ENCODE assay signal across 24 cellular contexts in genomic region chr19:24053601-24054000, GRCh38. TPM values are rescaled to one million over a fixed set of nuclear protein-coding genes. Genes with fewer than 3 reads are reported as not detected.
DNase-seq lines count a peak whose midpoint lies in the region; ATAC-seq, FAIRE-seq and TF ChIP-seq lines count a peak whose summit lies in the region.
"Had no signal": no experiment of that assay in that cellular context is flagged by ENCODE, and none has a peak within 500 bp of the region (broad histone marks: within the 10 kb centered on the region; RNA-seq: fewer than 3 reads in every experiment).

No MANE protein-coding gene starts in this region.

- H2AFZ ChIP-seq in astrocyte (ENCODE audit: low read depth, low read length) (no peak overlapping the region), mesenchymal stem cell (ENCODE audit: low read depth, low read length) (no peak overlapping the region)
- H2AFZ ChIP-seq: GM23338 had no signal

- CTCF ChIA-PET in A549 (lab: Yijun Ruan, JAX) = no interaction called here
- CTCF ChIA-PET in AG04450 (lab: Charles Lee) = no interaction called here

- WGBS in A549 (ENCODE audit: missing lambda C conversion rate) = 87% methylated on average over 4 of the region's 4 CpGs
- WGBS in mesenchymal stem cell = 94% methylated on average over 4 of the region's 4 CpGs

- DNase-seq in A549 (ENCODE audit: low read depth in 1 of 2, low spot score in 1 of 2) (no peak), AG04450 (ENCODE audit: low read depth, low spot score) (no peak), astrocyte (ENCODE audit: low read depth) (no peak), mesenchymal stem cell (no peak), GOT3 (lab: John Stamatoyannopoulos, UW) (no peak)
- DNase-seq: amygdala; BE2C; Caco-2; central memory CD4-positive, alpha-beta T cell; DND-41; dorsolateral prefrontal cortex; naive thymus-derived CD4-positive, alpha-beta T cell; OCI-M1; posterior cingulate gyrus; SJCRH30; stimulated activated naive B cell treated with anti-CD40 and anti-IgM and Interleukin-4, amounts not matched to agents 10 μg/mL and 1 μg/mL and 100 μg/mL, for 72 hours; thyroid gland had no signal

- H3K27ac Mint-ChIP-seq in astrocyte (ENCODE audit: unreplicated experiment) = no peak overlapping the region
- H3K27ac Mint-ChIP-seq: GM23338, memory B cell, WTC11 had no signal

- peaks cover 49% of the 10 kb centered on the region for H3K36me3 ChIP-seq in astrocyte (ENCODE audit: insufficient read depth, low read length)
- peaks cover 61 to 79% of the 10 kb centered on the region in 2 experiments for H3K36me3 ChIP-seq in mesenchymal stem cell (ENCODE audit: control insufficient read depth in 1 of 2, insufficient read depth in 2 of 2, low read depth in 1 of 2, low read length in 2 of 2)

- H2AK5ac ChIP-seq in mesenchymal stem cell (ENCODE audit: low read length, severe bottlenecking) = no peak overlapping the region

- no peaks in the 10 kb centered on the region for H3K9me3 Mint-ChIP-seq in astrocyte (ENCODE audit: unreplicated experiment)
- H3K9me3 Mint-ChIP-seq: GM23338, memory B cell, WTC11 had no signal

- no peak overlapping the region for H3K18ac ChIP-seq in mesenchymal stem cell (ENCODE audit: low read depth in 1 of 2, low read length in 2 of 2)

- POLR2A ChIA-PET in A549 (lab: Yijun Ruan, JAX) (interaction anchor here (1.3 kb wide), 1 partner anchor 20 kb away, joined by 7 read pairs; no protein-coding TSS in a partner anchor), AG04450 (lab: Yijun Ruan, JAX) (no interaction called here)

- TF ChIP-seq RAD21 in A549 (conservative IDR thresholded peaks at IDR 0.05 in 1 of 2, IDR thresholded peaks at IDR 0.05 in 1 of 2) = no peak

- H3K4me2 ChIP-seq in A549 = peak overlapping the region; percentile 51
- peak overlapping the region; percentile 58 for H3K4me2 ChIP-seq in astrocyte (ENCODE audit: low read length)
- H3K4me2 ChIP-seq in mesenchymal stem cell (ENCODE audit: low read length, poor library complexity, severe bottlenecking) = no peak overlapping the region
- H3K4me2 ChIP-seq: GM23338 had no signal

- H4K91ac ChIP-seq in mesenchymal stem cell (ENCODE audit: low read length) = no peak overlapping the region

- no peak for TF ChIP-seq CTCF in A549 (IDR thresholded peaks at IDR 0.05)
- no peak for TF ChIP-seq CTCF in AG04450 (IDR thresholded peaks at IDR 0.05; ENCODE audit: low read depth, low read length)
- no peak for TF ChIP-seq CTCF in astrocyte (IDR thresholded peaks at IDR 0.05; ENCODE audit: insufficient read depth, low read depth, low read length)

- no peak overlapping the region for H2BK120ac ChIP-seq in mesenchymal stem cell (ENCODE audit: low read depth, low read length)

- no peak overlapping the region for H4K8ac ChIP-seq in mesenchymal stem cell (ENCODE audit: low read length)

- H3K27ac ChIP-seq in A549 = peak overlapping the region in 1 of 2 experiments; percentile 54; a peak in 3 of 6 replicates
- H3K27ac ChIP-seq in AG04450 (ENCODE audit: low read depth, low read length) = peak overlapping the region; percentile 65
- H3K27ac ChIP-seq in astrocyte (ENCODE audit: low read depth, low read length) = peak overlapping the region; percentile 51
- H3K27ac ChIP-seq in mesenchymal stem cell (ENCODE audit: low read length, poor library complexity, severe bottlenecking) = peak overlapping the region; percentile 6
- H3K27ac ChIP-seq: gastroesophageal sphincter, SJCRH30, thyroid gland had no signal

- no peaks in the 10 kb centered on the region for H3K27me3 ChIP-seq in AG04450 (ENCODE audit: control insufficient read depth, insufficient read depth, low read length)
- H3K27me3 ChIP-seq in astrocyte (ENCODE audit: insufficient read depth, low read length) = no peaks in the 10 kb centered on the region
- H3K27me3 ChIP-seq in mesenchymal stem cell (ENCODE audit: control insufficient read depth in 1 of 2, insufficient read depth in 1 of 2, low read length in 2 of 2) = no peaks in the 10 kb centered on the region
- H3K27me3 ChIP-seq: BE2C, dorsolateral prefrontal cortex, gastroesophageal sphincter, SJCRH30, thyroid gland had no signal

- H4K20me1 ChIP-seq in astrocyte (ENCODE audit: insufficient read depth, low read length) = peaks cover 41% of the 10 kb centered on the region

- FAIRE-seq in A549 (lab: Jason Lieb, UNC) (no peak), astrocyte (lab: Jason Lieb, UNC) (no peak)
- FAIRE-seq: GM12892 had no signal

- no peaks in the 10 kb centered on the region for H3K27me3 Mint-ChIP-seq in astrocyte (ENCODE audit: low read depth, unreplicated experiment)
- H3K27me3 Mint-ChIP-seq: memory B cell; naive thymus-derived CD4-positive, alpha-beta T cell; stimulated activated naive B cell treated with anti-CD40 and anti-IgM and Interleukin-4, amounts not matched to agents 10 μg/mL and 1 μg/mL and 100 μg/mL, for 72 hours had no signal

- no peak overlapping the region for H3K4me3 Mint-ChIP-seq in astrocyte (ENCODE audit: unreplicated experiment)
- H3K4me3 Mint-ChIP-seq: GM23338; memory B cell; naive thymus-derived CD4-positive, alpha-beta T cell; stimulated activated naive B cell treated with anti-CD40 and anti-IgM and Interleukin-4, amounts not matched to agents 10 μg/mL and 1 μg/mL and 100 μg/mL, for 72 hours; WTC11 had no signal

- H2BK12ac ChIP-seq in mesenchymal stem cell (ENCODE audit: low read length in 2 of 2) = no peak overlapping the region

- H3K4me1 ChIP-seq in A549 (peaks cover 23% of the 10 kb centered on the region), astrocyte (ENCODE audit: insufficient read depth, low read length) (peaks cover 17% of the 10 kb centered on the region), mesenchymal stem cell (ENCODE audit: control insufficient read depth, insufficient read depth, low read depth, low read length) (peaks cover 3% of the 10 kb centered on the region)
- H3K4me1 ChIP-seq: BE2C, Caco-2, gastroesophageal sphincter, thyroid gland had no signal

- no peak; a peak in 1 of 6 replicates for ATAC-seq in A549
- ATAC-seq in GM18520 (IDR thresholded peaks at IDR 0.05; ENCODE audit: unreplicated experiment) = no peak
- no peak for ATAC-seq in HG02870 (IDR thresholded peaks at IDR 0.05; ENCODE audit: unreplicated experiment)
- ATAC-seq: gastroesophageal sphincter; GM23338; naive thymus-derived CD4-positive, alpha-beta T cell; WTC11 had no signal

- no peak for TF ChIP-seq POLR2A in A549 (IDR thresholded peaks at IDR 0.05; ENCODE audit: low read length)

- H3K79me1 ChIP-seq in mesenchymal stem cell (replicated peaks; ENCODE audit: low read length, poor library complexity, severe bottlenecking) = peaks cover 30% of the 10 kb centered on the region

- H3K9ac ChIP-seq in astrocyte (ENCODE audit: low read length) = peak overlapping the region; percentile 12
- no peak overlapping the region for H3K9ac ChIP-seq in mesenchymal stem cell (ENCODE audit: low read length)

- H3K4me1 Mint-ChIP-seq in astrocyte (ENCODE audit: low read depth, unreplicated experiment) = peaks cover 8% of the 10 kb centered on the region
- H3K4me1 Mint-ChIP-seq: GM23338, WTC11 had no signal

- 0 out of 3 replicates have a peak, but pooled peaks cover 3% of the 10 kb centered on the region for H3K9me3 ChIP-seq in A549
- H3K9me3 ChIP-seq in AG04450 (ENCODE audit: control insufficient read depth, insufficient read depth, low read length) = no peaks in the 10 kb centered on the region
- H3K9me3 ChIP-seq in astrocyte (ENCODE audit: insufficient read depth, low read depth, low read length) = no peaks in the 10 kb centered on the region
- no peaks in the 10 kb centered on the region for H3K9me3 ChIP-seq in mesenchymal stem cell (ENCODE audit: control insufficient read depth, low read length)
- H3K9me3 ChIP-seq: BE2C, Caco-2, gastroesophageal sphincter, SJCRH30, thyroid gland had no signal

- TF ChIP-seq EP300 in A549 (IDR thresholded peaks at IDR 0.05) = no peak

- no peak overlapping the region for H2BK15ac ChIP-seq in mesenchymal stem cell (ENCODE audit: low read depth, poor library complexity, severe bottlenecking)

- no peaks in the 10 kb centered on the region for H3K79me2 ChIP-seq in astrocyte (ENCODE audit: insufficient read depth, low read length)

- H3K4me3 ChIP-seq in A549 (no peak overlapping the region), AG04450 (ENCODE audit: low read depth, low read length) (no peak overlapping the region), astrocyte (ENCODE audit: insufficient read depth, low read depth, low read length) (no peak overlapping the region), mesenchymal stem cell (ENCODE audit: insufficient read depth in 1 of 2, low read depth in 1 of 2, low read length in 2 of 2) (no peak overlapping the region)
- H3K4me3 ChIP-seq: dorsolateral prefrontal cortex, gastroesophageal sphincter, GM23338, SJCRH30, thyroid gland had no signal

- no peak overlapping the region for H2BK5ac ChIP-seq in mesenchymal stem cell (ENCODE audit: low read depth, low read length, poor library complexity, severe bottlenecking)

- peaks cover 34% of the 10 kb centered on the region for H3K36me3 Mint-ChIP-seq in astrocyte (ENCODE audit: low read depth, unreplicated experiment)

- H3K4ac ChIP-seq in mesenchymal stem cell (ENCODE audit: low read depth in 1 of 2, low read length in 2 of 2) = no peak overlapping the region

- no peak overlapping the region for H3K23ac ChIP-seq in mesenchymal stem cell (ENCODE audit: low read length in 2 of 2)

- no peak overlapping the region for H3K14ac ChIP-seq in mesenchymal stem cell (ENCODE audit: low read length in 2 of 2)

TF ChIP-seq in A549, 52 proteins besides CTCF, POLR2A, EP300 and RAD21 (continues in another document):
- TF ChIP-seq HDAC2 (IDR thresholded peaks at IDR 0.05) (no peak), FOSL2 (IDR thresholded peaks at IDR 0.05) (no peak), FOSL2 (CRISPR knock-in tag; IDR thresholded peaks at IDR 0.05) (no peak), E2F6 (IDR thresholded peaks at IDR 0.05; ENCODE audit: borderline replicate concordance, low read depth) (no peak), PHF8 (IDR thresholded peaks at IDR 0.05; ENCODE audit: borderline replicate concordance, low read depth) (no peak), NR3C1 (IDR thresholded peaks at IDR 0.05) (no peak), RARB (CRISPR knock-in tag; IDR thresholded peaks at IDR 0.05) (no peak)

RNA-seq across cellular contexts. Expression of gene ZNF254, which starts 33.4 kb away (rescaled TPM):
- polyA plus RNA-seq in A549 (2011; rRNA removed) (10.0 and 12.1 TPM in 2 replicates), A549 (2017; fragmentation: RNase III; extraction: RNeasy Plus Mini Kit Qiagen cat#74134 plus additional on column Dnase treatment) (7.6 to 10.6 TPM (median 7.8 TPM) in 3 replicates), AG04450 (2011; rRNA removed) (8.7 and 11.4 TPM in 2 replicates)
- 4.2 and 4.7 TPM in 2 replicates for polyA plus RNA-seq in A549 (2012; cell fraction: cytosol; rRNA removed)
- 2.4 and 3.9 TPM in 2 replicates for polyA plus RNA-seq in A549 (2012; cell fraction: nucleus; rRNA removed)
- 15.1 and 15.7 TPM in 2 replicates for polyA minus RNA-seq in A549 (2011; rRNA and poly(A)+ RNA removed)
- 11.2 and 12.0 TPM in 2 replicates for polyA minus RNA-seq in AG04450 (2011; rRNA and poly(A)+ RNA removed)
- total RNA-seq in astrocyte = 13.9 and 20.4 TPM in 2 replicates
- 8.2 TPM for polyA plus RNA-seq in mesenchymal stem cell (2013, experiment 1 of 2)
- polyA plus RNA-seq in mesenchymal stem cell (2013, experiment 2 of 2) = 8.1 TPM
